In the genomic region with DNA sequence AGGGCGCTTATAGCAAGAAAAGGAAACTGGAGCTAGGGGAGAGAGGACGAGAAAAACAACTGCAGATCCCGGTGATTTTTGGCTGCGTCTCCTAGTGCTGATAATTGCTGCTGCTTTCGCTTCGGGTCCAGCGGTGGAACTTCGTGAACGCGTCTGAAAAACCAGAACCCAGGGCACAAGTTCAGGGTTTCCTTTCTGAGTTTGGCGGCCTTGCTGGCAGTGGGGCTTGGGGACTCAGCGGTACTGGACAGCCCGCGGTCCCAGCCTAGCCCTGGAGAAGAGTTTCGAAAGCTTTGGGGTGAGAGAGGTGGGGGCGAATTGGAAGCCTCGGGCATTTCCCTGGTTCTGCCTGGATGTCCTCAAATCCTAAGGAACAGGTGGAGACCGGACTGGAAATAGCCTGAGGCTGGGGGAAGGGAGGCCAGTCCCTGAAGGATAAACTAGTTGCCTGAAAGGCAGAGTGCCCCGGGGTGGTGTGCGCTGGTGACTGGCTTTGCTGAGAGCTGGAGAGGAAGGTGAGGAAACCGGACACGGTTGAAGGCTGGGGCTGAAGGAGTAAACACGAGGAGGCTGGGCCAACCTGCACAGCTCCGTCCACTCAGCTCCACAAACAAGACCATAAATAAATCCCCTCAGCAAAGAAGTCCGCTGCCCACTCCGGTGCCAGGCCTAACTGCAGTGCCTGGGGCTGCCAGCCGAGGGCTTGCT, we compare ENCODE assay signal across 8 cellular contexts. TPM values are rescaled to one million over a fixed set of nuclear protein-coding genes. Genes with fewer than 3 reads are reported as not detected.
DNase-seq lines count a peak whose midpoint lies in the region; ATAC-seq, FAIRE-seq and TF ChIP-seq lines count a peak whose summit lies in the region.

No MANE protein-coding gene starts in this region.

- H3K9me2 ChIP-seq in PC-3 (replicated peaks; ENCODE audit: low read length): no peaks in the 10 kb centered on the region

- H3K79me2 ChIP-seq in PC-3 (ENCODE audit: low read length): no peaks in the 10 kb centered on the region

- DNase-seq in H7: peak; percentile 70
- peak; percentile 84 for DNase-seq in PC-3
- no peak for DNase-seq in bronchial epithelial cell (ENCODE audit: low read depth)
- DNase-seq in iPS-NIHi7 (ENCODE audit: extremely low spot score): peak; percentile 38
- peak; percentile 88 for DNase-seq in sigmoid colon
- DNase-seq in NCI-H187 (lab: John Stamatoyannopoulos, UW): no peak
- no peak for DNase-seq in NK-92 (lab: John Stamatoyannopoulos, UW; ENCODE audit: unreplicated experiment)

- H3K27me3 ChIP-seq in BLaER1 (peaks cover 30% of the 10 kb centered on the region), H7 (ENCODE audit: control insufficient read depth, insufficient read depth, low read length) (peaks cover 38% of the 10 kb centered on the region), PC-3 (ENCODE audit: low read length) (0 out of 2 replicates have a peak, but pooled peaks cover 5% of the 10 kb centered on the region), bronchial epithelial cell (ENCODE audit: control insufficient read depth, insufficient read depth, low read length) (no peaks in the 10 kb centered on the region), sigmoid colon (no peaks in the 10 kb centered on the region)

- no peak for TF ChIP-seq EP300 in sigmoid colon (IDR thresholded peaks at IDR 0.05)

- 3 to 9% methylated on average over 27 of the region's 27 CpGs for WGBS in sigmoid colon, 2 donors

- peak overlapping the region; percentile 86 for H2AFZ ChIP-seq in PC-3 (ENCODE audit: low read length)

- POLR2A ChIA-PET in PC-3 (lab: Charles Lee; ENCODE audit: unreplicated experiment): interaction anchor here (0.6 kb wide), 1 partner anchor 782 kb away, joined by 3 read pairs; no protein-coding TSS in a partner anchor

- TF ChIP-seq POLR2A in sigmoid colon (IDR thresholded peaks at IDR 0.05): peak in 1 of 2 donors; percentile 46

- H3K4me3 ChIP-seq in BLaER1 (peak overlapping the region; percentile 69), H7 (ENCODE audit: insufficient read depth, low read depth, low read length) (peak overlapping the region; percentile 49), PC-3 (ENCODE audit: low read length) (peak overlapping the region; percentile 92), bronchial epithelial cell (ENCODE audit: low read depth, low read length) (peak overlapping the region; percentile 40), sigmoid colon (peak overlapping the region; percentile 56 to 76 (median 63))

- peaks cover 44% of the 10 kb centered on the region for H3K4me1 ChIP-seq in BLaER1
- H3K4me1 ChIP-seq in PC-3 (ENCODE audit: insufficient read depth, low read length): peaks cover 24% of the 10 kb centered on the region
- peaks cover 0 to 68% (median 47%) of the 10 kb centered on the region in 4 donors for H3K4me1 ChIP-seq in sigmoid colon

- ATAC-seq in PC-3: peak; percentile 36

- H3K4me2 ChIP-seq in BLaER1 (peak overlapping the region; percentile 97), PC-3 (ENCODE audit: low read length) (peak overlapping the region; percentile 90)

- FAIRE-seq in bronchial epithelial cell (lab: Jason Lieb, UNC): no peak

- no peaks in the 10 kb centered on the region for H3K9me3 ChIP-seq in BLaER1
- no peaks in the 10 kb centered on the region for H3K9me3 ChIP-seq in PC-3 (ENCODE audit: low read length)
- H3K9me3 ChIP-seq in sigmoid colon: no peaks in the 10 kb centered on the region

- no peaks in the 10 kb centered on the region for H3F3A ChIP-seq in PC-3 (ENCODE audit: low read length, unreplicated experiment)

- H4K20me1 ChIP-seq in BLaER1 (peaks cover 6% of the 10 kb centered on the region; the same call in 1 of the 2 replicates), PC-3 (ENCODE audit: low read length) (no peaks in the 10 kb centered on the region)

- TF ChIP-seq CTCF in PC-3 (conservative IDR thresholded peaks at IDR 0.05; ENCODE audit: low read depth, low read length) (peak; percentile 67), bronchial epithelial cell (IDR thresholded peaks at IDR 0.05; ENCODE audit: insufficient read depth, low read length, severe bottlenecking) (peak; percentile 26), sigmoid colon (IDR thresholded peaks at IDR 0.05) (peak; percentile 28 to 58 (median 49))

- intact Hi-C loops in PC-3 (cut with micrococcal nuclease) (loop anchor here (1.0 to 5.0 kb wide), 2 partner anchors 38 to 78 kb away; no protein-coding TSS in a partner anchor), sigmoid colon (cut with DNase I) (loop anchor here (5.0 kb wide), 3 partner anchors 38 to 168 kb away; no protein-coding TSS in a partner anchor)

- CTCF ChIA-PET in PC-3 (lab: Charles Lee): interaction anchor here (1.3 kb wide), 1 partner anchor 39 kb away, joined by 4 read pairs; no protein-coding TSS in a partner anchor

- H3K9ac ChIP-seq in BLaER1: peak overlapping the region; percentile 57; the same call in 1 of the 2 replicates
- peak overlapping the region; percentile 32 for H3K9ac ChIP-seq in PC-3 (ENCODE audit: low read length)

- H3K27ac ChIP-seq in BLaER1: no peak overlapping the region
- H3K27ac ChIP-seq in PC-3 (ENCODE audit: low read length): no peak overlapping the region
- H3K27ac ChIP-seq in sigmoid colon: peak overlapping the region; percentile 81 to 87 (median 82)

- H3K36me3 ChIP-seq in BLaER1: no peaks in the 10 kb centered on the region
- H3K36me3 ChIP-seq in H7 (replicated peaks; ENCODE audit: control insufficient read depth, insufficient read depth, low read length): no peaks in the 10 kb centered on the region
- no peaks in the 10 kb centered on the region for H3K36me3 ChIP-seq in PC-3 (ENCODE audit: low read depth, low read length)
- no peaks in the 10 kb centered on the region for H3K36me3 ChIP-seq in bronchial epithelial cell (ENCODE audit: control insufficient read depth, insufficient read depth, low read length)
- no peaks in the 10 kb centered on the region for H3K36me3 ChIP-seq in sigmoid colon

- TSS peak; percentile 62 for BruUV-seq in PC-3 (replicated peaks; lab: Mats Ljungman, UMichigan)

RNA-seq across cellular contexts. Expression of a gene that starts 0.9 kb away (rescaled TPM):
- 1.4 and 5.1 TPM in 2 replicates for total RNA-seq in H7 (2014; rRNA removed; shearing (Covaris generic))
- total RNA-seq in PC-3 (2014; rRNA removed): 5.0 and 5.8 TPM in 2 replicates
- 0.26 and 0.53 TPM in 2 replicates for total RNA-seq in bronchial epithelial cell
- 10 to 100 TPM; 15.0 to 26.5 (median 18.4) TPM for total RNA-seq in sigmoid colon
- 1 to 10 TPM; 2.8 to 7.7 (median 3.0) TPM for polyA plus RNA-seq in sigmoid colon

Comparison
In these comparisons a context has a peak if more than half of its experiments do, and no peak if none do; other contexts are left out.
1. H3K27ac ChIP-seq: peak in sigmoid colon (4 of 4); none in BLaER1 (single experiment) and PC-3 (single experiment).
2. H3K4me3 ChIP-seq: peak in every context shown above with its lines; median percentile 92 in PC-3; 69 in BLaER1; 63 in sigmoid colon; 49 in H7; 40 in bronchial epithelial cell.
3. DNase-seq: peak in H7 (single experiment), PC-3 (single experiment), iPS-NIHi7 (single experiment) and sigmoid colon (single experiment); none in bronchial epithelial cell (single experiment), NCI-H187 (0 of 2) and NK-92 (single experiment).
4. Peak in every context shown above with its lines, with median percentiles within 50 percentile points of each other: CTCF ChIP-seq.